In genomic region chrX:110211340-110211739, GRCh38 we compare ENCODE assay signal across 1 cellular context.
TF ChIP-seq lines count a peak whose summit lies in the region.

No MANE protein-coding gene starts in this region.

TF ChIP-seq in IMR-90, 13 proteins besides CTCF, POLR2A, EP300 and RAD21:
- TF ChIP-seq NFE2L2 (IDR thresholded peaks at IDR 0.05; ENCODE audit: low read depth, low read length) (no peak), MAFK (IDR thresholded peaks at IDR 0.05; ENCODE audit: low read depth, low read length) (no peak), BHLHE40 (IDR thresholded peaks at IDR 0.05; ENCODE audit: low read depth, low read length) (no peak), USF2 (IDR thresholded peaks at IDR 0.05; ENCODE audit: low read depth, low read length) (no peak), FOS (IDR thresholded peaks at IDR 0.05; ENCODE audit: low read depth, low read length) (no peak), ELK1 (IDR thresholded peaks at IDR 0.05; ENCODE audit: borderline replicate concordance, low read depth, low read length) (no peak), RCOR1 (IDR thresholded peaks at IDR 0.05; ENCODE audit: insufficient replicate concordance, low read length) (no peak)
